In the genomic region with DNA sequence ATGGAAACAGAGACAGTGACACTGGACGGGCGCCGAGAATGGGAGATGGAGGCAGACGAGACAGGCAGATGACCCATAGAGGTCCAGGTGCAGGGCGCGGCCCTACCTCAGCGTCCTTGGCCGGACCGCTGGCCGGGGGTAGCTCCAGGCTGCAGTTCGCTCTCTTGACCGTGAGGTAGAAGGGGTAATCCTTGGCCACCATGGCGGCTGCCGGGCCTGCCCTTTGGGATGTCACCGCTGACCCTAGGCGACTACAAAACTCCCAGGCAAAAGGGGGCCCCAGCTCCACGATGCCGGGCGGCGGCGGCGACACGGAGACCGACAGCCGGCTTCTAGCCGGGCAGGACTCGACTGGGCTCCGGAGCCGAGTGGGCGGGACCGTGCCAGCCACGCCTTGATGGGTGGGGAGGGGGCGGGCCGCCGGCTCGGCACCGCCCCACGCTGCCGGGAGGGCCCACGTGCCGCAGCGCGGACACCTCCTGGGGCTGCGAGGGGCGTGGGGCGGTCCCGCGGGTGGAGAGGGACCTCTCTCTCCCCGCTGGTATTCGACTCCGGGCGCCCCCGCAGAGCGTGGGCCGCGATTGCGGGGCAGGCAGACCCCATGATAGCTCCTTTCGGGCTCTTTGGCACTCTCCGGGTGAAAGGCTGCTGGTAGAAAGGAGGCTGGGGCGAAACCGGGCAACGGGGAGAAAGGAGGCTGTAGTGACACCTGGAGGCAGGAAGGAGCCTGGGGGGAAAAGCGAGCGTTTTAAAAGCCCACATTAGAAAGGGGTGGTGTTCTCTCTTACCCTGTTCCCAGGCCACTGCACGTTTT, we compare ENCODE assay signal across 1 cellular context.
TF ChIP-seq lines count a peak whose summit lies in the region.

Gene ARHGEF3, minus strand, starts transcription at position 353 of the 814 bp plus-strand sequence. Its CDS starts 151 bp downstream, at position 202.

TF ChIP-seq in HepG2, 621 proteins besides CTCF, POLR2A, EP300 and RAD21 (continued from another document and continues in another):
- TF ChIP-seq, protein P1, sequence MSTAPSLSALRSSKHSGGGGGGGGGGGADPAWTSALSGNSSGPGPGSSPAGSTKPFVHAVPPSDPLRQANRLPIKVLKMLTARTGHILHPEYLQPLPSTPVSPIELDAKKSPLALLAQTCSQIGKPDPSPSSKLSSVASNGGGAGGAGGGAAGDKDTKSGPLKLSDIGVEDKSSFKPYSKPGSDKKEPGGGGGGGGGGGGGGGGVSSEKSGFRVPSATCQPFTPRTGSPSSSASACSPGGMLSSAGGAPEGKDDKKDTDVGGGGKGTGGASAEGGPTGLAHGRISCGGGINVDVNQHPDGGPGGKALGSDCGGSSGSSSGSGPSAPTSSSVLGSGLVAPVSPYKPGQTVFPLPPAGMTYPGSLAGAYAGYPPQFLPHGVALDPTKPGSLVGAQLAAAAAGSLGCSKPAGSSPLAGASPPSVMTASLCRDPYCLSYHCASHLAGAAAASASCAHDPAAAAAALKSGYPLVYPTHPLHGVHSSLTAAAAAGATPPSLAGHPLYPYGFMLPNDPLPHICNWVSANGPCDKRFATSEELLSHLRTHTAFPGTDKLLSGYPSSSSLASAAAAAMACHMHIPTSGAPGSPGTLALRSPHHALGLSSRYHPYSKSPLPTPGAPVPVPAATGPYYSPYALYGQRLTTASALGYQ (CRISPR knock-in tag; IDR thresholded peaks at IDR 0.05) = no peak
- TF ChIP-seq CCAR2 (optimal IDR thresholded peaks at IDR 0.05; ENCODE audit: low read depth, low read length) (no peak), ZBTB3 (CRISPR knock-in tag; IDR thresholded peaks at IDR 0.05; ENCODE audit: borderline replicate concordance, low read depth) (no peak), ZNF17 (CRISPR knock-in tag; IDR thresholded peaks at IDR 0.05) (no peak), FLYWCH1 (CRISPR knock-in tag; IDR thresholded peaks at IDR 0.05) (no peak), KDM5B (CRISPR knock-in tag; IDR thresholded peaks at IDR 0.05; ENCODE audit: borderline replicate concordance) (peak; percentile 94), TCF12 (IDR thresholded peaks at IDR 0.05) (no peak), TCF12 (CRISPR knock-in tag; IDR thresholded peaks at IDR 0.05) (peak; percentile 75), ZBTB34 (CRISPR knock-in tag; IDR thresholded peaks at IDR 0.05) (no peak; the same call in 1 of the 2 replicates), ZFP41 (CRISPR knock-in tag; IDR thresholded peaks at IDR 0.05; ENCODE audit: borderline replicate concordance) (no peak), ZSCAN20 (CRISPR knock-in tag; IDR thresholded peaks at IDR 0.05; ENCODE audit: borderline replicate concordance) (no peak; the same call in 1 of the 2 replicates), ZNF329 (CRISPR knock-in tag; IDR thresholded peaks at IDR 0.05; ENCODE audit: low read depth) (no peak), ZFP36L2 (CRISPR knock-in tag; IDR thresholded peaks at IDR 0.05) (no peak), YEATS2 (CRISPR knock-in tag; IDR thresholded peaks at IDR 0.05; ENCODE audit: borderline replicate concordance) (0 out of 2 replicates have a peak, but pooled peaks have one; percentile 35), ATRX (CRISPR knock-in tag; IDR thresholded peaks at IDR 0.05; ENCODE audit: borderline replicate concordance) (no peak), SRF (IDR thresholded peaks at IDR 0.05; ENCODE audit: low read depth, low read length) (no peak), ZNF720 (CRISPR knock-in tag; IDR thresholded peaks at IDR 0.05) (no peak), SOX13 (IDR thresholded peaks at IDR 0.05) (no peak), SOX13 (CRISPR knock-in tag; conservative IDR thresholded peaks at IDR 0.05 in 1 of 2, IDR thresholded peaks at IDR 0.05 in 1 of 2) (no peak), ARID2 (CRISPR knock-in tag; IDR thresholded peaks at IDR 0.05; ENCODE audit: borderline replicate concordance) (peak; percentile 49; the same call in 1 of the 2 replicates), ZNF644 (CRISPR knock-in tag; IDR thresholded peaks at IDR 0.05; ENCODE audit: low read depth) (no peak), TIGD3 (CRISPR knock-in tag; IDR thresholded peaks at IDR 0.05; ENCODE audit: borderline replicate concordance) (no peak), ZNF292 (CRISPR knock-in tag; IDR thresholded peaks at IDR 0.05; ENCODE audit: borderline replicate concordance, low read depth) (peak; percentile 72; the same call in 1 of the 2 replicates), SAFB2 (CRISPR knock-in tag; IDR thresholded peaks at IDR 0.05; ENCODE audit: borderline replicate concordance, low read depth) (no peak), HMGXB3 (CRISPR knock-in tag; IDR thresholded peaks at IDR 0.05; ENCODE audit: borderline replicate concordance) (no peak), MAFK (conservative IDR thresholded peaks at IDR 0.05 in 1 of 2, IDR thresholded peaks at IDR 0.05 in 1 of 2; ENCODE audit: low read length in 2 of 2) (no peak), XRCC5 (optimal IDR thresholded peaks at IDR 0.05; ENCODE audit: low read length) (no peak), FOSL2 (CRISPR knock-in tag; IDR thresholded peaks at IDR 0.05) (no peak), PRDM10 (CRISPR knock-in tag; IDR thresholded peaks at IDR 0.05; ENCODE audit: low read depth) (no peak), ZNF816 (CRISPR knock-in tag; IDR thresholded peaks at IDR 0.05; ENCODE audit: borderline replicate concordance) (peak; percentile 76; the same call in 1 of the 2 replicates), KLF12 (CRISPR knock-in tag; IDR thresholded peaks at IDR 0.05; ENCODE audit: borderline replicate concordance) (0 out of 2 replicates have a peak, but pooled peaks have one; percentile 0), TMF1 (CRISPR knock-in tag; IDR thresholded peaks at IDR 0.05; ENCODE audit: low read depth) (no peak), ZNF7 (CRISPR knock-in tag; IDR thresholded peaks at IDR 0.05) (no peak), ERF (CRISPR knock-in tag; IDR thresholded peaks at IDR 0.05) (peak; percentile 46; the same call in 1 of the 2 replicates), HOXA7 (CRISPR knock-in tag; IDR thresholded peaks at IDR 0.05) (no peak), ZNF839 (CRISPR knock-in tag; IDR thresholded peaks at IDR 0.05; ENCODE audit: borderline replicate concordance) (no peak), SRSF9 (IDR thresholded peaks at IDR 0.05; ENCODE audit: borderline replicate concordance, insufficient read depth, low read depth, low read length, poor library complexity, severe bottlenecking) (no peak), ZNF878 (CRISPR knock-in tag; IDR thresholded peaks at IDR 0.05) (peak; percentile 45; the same call in 1 of the 2 replicates), ZNF10 (CRISPR knock-in tag; IDR thresholded peaks at IDR 0.05; ENCODE audit: borderline replicate concordance, low read depth) (no peak)
- TF ChIP-seq, protein P2, sequence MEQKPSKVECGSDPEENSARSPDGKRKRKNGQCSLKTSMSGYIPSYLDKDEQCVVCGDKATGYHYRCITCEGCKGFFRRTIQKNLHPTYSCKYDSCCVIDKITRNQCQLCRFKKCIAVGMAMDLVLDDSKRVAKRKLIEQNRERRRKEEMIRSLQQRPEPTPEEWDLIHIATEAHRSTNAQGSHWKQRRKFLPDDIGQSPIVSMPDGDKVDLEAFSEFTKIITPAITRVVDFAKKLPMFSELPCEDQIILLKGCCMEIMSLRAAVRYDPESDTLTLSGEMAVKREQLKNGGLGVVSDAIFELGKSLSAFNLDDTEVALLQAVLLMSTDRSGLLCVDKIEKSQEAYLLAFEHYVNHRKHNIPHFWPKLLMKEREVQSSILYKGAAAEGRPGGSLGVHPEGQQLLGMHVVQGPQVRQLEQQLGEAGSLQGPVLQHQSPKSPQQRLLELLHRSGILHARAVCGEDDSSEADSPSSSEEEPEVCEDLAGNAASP (CRISPR knock-in tag; IDR thresholded peaks at IDR 0.05; ENCODE audit: borderline replicate concordance) = no peak
- TF ChIP-seq, protein P3, sequence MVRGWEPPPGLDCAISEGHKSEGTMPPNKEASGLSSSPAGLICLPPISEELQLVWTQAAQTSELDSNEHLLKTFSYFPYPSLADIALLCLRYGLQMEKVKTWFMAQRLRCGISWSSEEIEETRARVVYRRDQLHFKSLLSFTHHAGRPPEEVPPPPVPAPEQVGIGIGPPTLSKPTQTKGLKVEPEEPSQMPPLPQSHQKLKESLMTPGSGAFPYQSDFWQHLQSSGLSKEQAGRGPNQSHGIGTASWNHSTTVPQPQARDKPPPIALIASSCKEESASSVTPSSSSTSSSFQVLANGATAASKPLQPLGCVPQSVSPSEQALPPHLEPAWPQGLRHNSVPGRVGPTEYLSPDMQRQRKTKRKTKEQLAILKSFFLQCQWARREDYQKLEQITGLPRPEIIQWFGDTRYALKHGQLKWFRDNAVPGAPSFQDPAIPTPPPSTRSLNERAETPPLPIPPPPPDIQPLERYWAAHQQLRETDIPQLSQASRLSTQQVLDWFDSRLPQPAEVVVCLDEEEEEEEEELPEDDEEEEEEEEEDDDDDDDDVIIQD (CRISPR knock-in tag; IDR thresholded peaks at IDR 0.05; ENCODE audit: low read depth) = peak; percentile 18; the same call in 1 of the 2 replicates
- TF ChIP-seq, protein P4, sequence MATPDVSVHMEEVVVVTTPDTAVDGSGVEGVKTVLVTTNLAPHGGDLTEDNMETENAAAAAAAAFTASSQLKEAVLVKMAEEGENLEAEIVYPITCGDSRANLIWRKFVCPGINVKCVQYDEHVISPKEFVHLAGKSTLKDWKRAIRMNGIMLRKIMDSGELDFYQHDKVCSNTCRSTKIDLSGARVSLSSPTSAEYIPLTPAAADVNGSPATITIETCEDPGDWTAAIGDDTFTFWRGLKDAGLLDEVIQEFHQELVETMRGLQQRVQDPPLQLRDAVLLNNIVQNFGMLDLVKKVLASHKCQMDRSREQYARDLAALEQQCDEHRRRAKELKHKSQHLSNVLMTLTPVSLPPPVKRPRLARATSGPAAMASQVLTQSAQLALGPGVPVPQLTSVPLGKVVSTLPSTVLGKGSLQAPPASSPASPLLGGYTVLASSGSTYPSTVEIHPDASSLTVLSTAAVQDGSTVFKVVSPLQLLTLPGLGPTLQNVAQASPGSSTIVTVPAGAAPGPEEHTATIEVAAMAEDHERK (CRISPR knock-in tag; IDR thresholded peaks at IDR 0.05; ENCODE audit: low read depth) = no peak
